In the genomic region with DNA sequence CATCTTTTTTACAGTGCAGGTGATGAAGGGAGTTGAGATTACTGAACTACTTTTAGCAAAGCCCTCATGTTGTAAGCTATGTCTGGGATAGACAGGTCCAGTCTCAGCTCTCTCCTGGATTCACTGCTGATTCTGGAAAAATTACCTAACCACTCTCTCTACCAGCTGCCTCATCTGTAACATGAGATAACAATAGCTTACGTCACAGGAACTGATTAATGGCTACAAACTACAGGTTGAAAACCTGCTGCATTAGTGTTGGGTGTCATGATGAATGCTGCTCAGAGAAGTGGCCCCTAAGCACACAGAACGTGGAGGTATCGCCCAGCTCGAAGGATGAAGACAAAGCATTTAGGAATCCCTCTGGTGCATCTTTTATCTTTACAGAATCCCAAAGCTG, we compare ENCODE assay signal across 14 cellular contexts.
DNase-seq lines count a peak whose midpoint lies in the region; TF ChIP-seq lines count a peak whose summit lies in the region.
"Had no signal": no experiment of that assay in that cellular context is flagged by ENCODE, and none has a peak within 500 bp of the region (broad histone marks: within the 10 kb centered on the region; RNA-seq: fewer than 3 reads in every experiment).

No MANE protein-coding gene starts in this region.

- no peak for TF ChIP-seq CTCF in fibroblast of pulmonary artery (IDR thresholded peaks at IDR 0.05; ENCODE audit: low read length, missing control alignments)
- no peak for TF ChIP-seq CTCF in H9 (conservative IDR thresholded peaks at IDR 0.05)

- H3K27me3 Mint-ChIP-seq in activated CD4-positive, alpha-beta T cell treated with anti-CD3 and anti-CD28 coated beads, Interleukin-2, amount 10 ng/mL, durations not matched to agents 24 days and 14 days, result no peaks in the 10 kb centered on the region
- no peaks in the 10 kb centered on the region for H3K27me3 Mint-ChIP-seq in H9 (ENCODE audit: low read depth)

- no peak overlapping the region for H4K91ac ChIP-seq in H9 (ENCODE audit: insufficient read length, low read depth, low read length)

- no peak overlapping the region for H2AFZ ChIP-seq in H9 (ENCODE audit: low read length)

- no peak overlapping the region for H2BK5ac ChIP-seq in H9 (ENCODE audit: insufficient read length, low read length)

- H3K4me3 Mint-ChIP-seq in activated CD4-positive, alpha-beta T cell treated with anti-CD3 and anti-CD28 coated beads, Interleukin-2, amount 10 ng/mL, durations not matched to agents 24 days and 14 days, result no peak overlapping the region
- no peak overlapping the region for H3K4me3 Mint-ChIP-seq in H9

- H4K5ac ChIP-seq in H9 (ENCODE audit: insufficient read length, low read depth, low read length), result no peak overlapping the region

- no peaks in the 10 kb centered on the region for H3K23me2 ChIP-seq in H9 (ENCODE audit: insufficient read length, low read depth, low read length, poor library complexity, severe bottlenecking)

- H3K27ac ChIP-seq in H9 (ENCODE audit: insufficient read length, low read depth, low read length), result no peak overlapping the region
- H3K27ac ChIP-seq: ascending aorta, colonic mucosa had no signal

- no CpG with 5 or more reads among the region's 4 CpGs for WGBS in H9 (ENCODE audit: extremely low coverage, insufficient read length, low lambda C conversion rate)

- H3K56ac ChIP-seq in H9 (ENCODE audit: insufficient read length, low read depth, low read length), result no peak overlapping the region

- no peak overlapping the region for H4K8ac ChIP-seq in H9 (replicated peaks; ENCODE audit: insufficient read length, low read depth, low read length)

- H2AK5ac ChIP-seq in H9 (ENCODE audit: insufficient read length, low read length), result no peak overlapping the region

- no peak overlapping the region for H2BK15ac ChIP-seq in H9 (ENCODE audit: low read depth, low read length)

- H3K9ac ChIP-seq in H9 (ENCODE audit: extremely low read depth, insufficient read length, low read length), result no peak overlapping the region

- no peak overlapping the region for H3K14ac ChIP-seq in H9 (ENCODE audit: insufficient read depth, low read length)

- no peak overlapping the region for H3K4me3 ChIP-seq in fibroblast of pulmonary artery (replicated peaks; ENCODE audit: low read depth, low read length)
- H3K4me3 ChIP-seq: ascending aorta, colonic mucosa had no signal

- no peak overlapping the region for H3T11ph ChIP-seq in H9 (ENCODE audit: low read length)

- H3K36me3 Mint-ChIP-seq in activated CD4-positive, alpha-beta T cell treated with anti-CD3 and anti-CD28 coated beads, Interleukin-2, amount 10 ng/mL, durations not matched to agents 24 days and 14 days (ENCODE audit: low read depth), result peaks cover 2% of the 10 kb centered on the region
- no peaks in the 10 kb centered on the region for H3K36me3 Mint-ChIP-seq in H9 (ENCODE audit: insufficient read depth in 1 of 3, low read depth in 3 of 3)

- no peak overlapping the region for H2BK120ac ChIP-seq in H9 (ENCODE audit: low read depth, low read length, poor library complexity, severe bottlenecking)

- no peak overlapping the region for H2BK20ac ChIP-seq in H9 (ENCODE audit: low read depth, low read length, poor library complexity, severe bottlenecking)

- H3K79me1 ChIP-seq in H9 (ENCODE audit: insufficient read depth, low read depth, low read length, poor library complexity, severe bottlenecking), result no peaks in the 10 kb centered on the region

- no peaks in the 10 kb centered on the region for H3K79me2 ChIP-seq in H9 (ENCODE audit: insufficient read depth, low read length)

- H3K27me3 ChIP-seq in H9 (ENCODE audit: insufficient read depth, low read length), result no peaks in the 10 kb centered on the region
- H3K27me3 ChIP-seq: ascending aorta, colonic mucosa had no signal

- H3K18ac ChIP-seq in H9 (ENCODE audit: insufficient read length, low read depth, low read length), result no peak overlapping the region

- no peak overlapping the region for H3K23ac ChIP-seq in H9 (ENCODE audit: insufficient read length, low read depth, low read length)

- H3K9me3 ChIP-seq in H9 (ENCODE audit: control insufficient read depth, low read depth, low read length), result no peaks in the 10 kb centered on the region
- H3K9me3 ChIP-seq: ascending aorta, colonic mucosa had no signal

- DNase-seq in HPDE6-E6E7 (ENCODE audit: extremely low spot score), result peak; percentile 23
- peak; percentile 32 for DNase-seq in NCI-H2029 treated with DMSO at 0.1 percent for 48 hours (lab: John Stamatoyannopoulos, UW)
- DNase-seq in NCI-H748 treated with DMSO at 0.1 percent for 48 hours (lab: John Stamatoyannopoulos, UW), result peak; percentile 87
- DNase-seq in fibroblast of pulmonary artery (ENCODE audit: low read depth), result peak; percentile 17
- no peak for DNase-seq in GDM1 (lab: John Stamatoyannopoulos, UW)
- DNase-seq in activated CD4-positive, alpha-beta T cell treated with anti-CD3 and anti-CD28 coated beads, Interleukin-2, amount 10 ng/mL, durations not matched to agents 24 days and 14 days, result no peak
- no peak for DNase-seq in NCI-H1930 (lab: John Stamatoyannopoulos, UW)
- DNase-seq in H9, result no peak
- DNase-seq: activated effector memory CD4-positive, alpha-beta T cell treated with Interleukin-2 at 50 U/mL for 16 hours; colonic mucosa; erythroblast; islet precursor cell; stimulated activated CD4-positive, alpha-beta T cell treated with anti-CD3 and anti-CD28 coated beads, Interleukin-4, amount 100 ng/mL, for 1 hour had no signal

- no peak overlapping the region for H3K4me2 ChIP-seq in H9 (ENCODE audit: insufficient read depth, insufficient read length, low read length)

- H4K20me1 ChIP-seq in H9 (ENCODE audit: control insufficient read depth, insufficient read depth, insufficient read length), result no peaks in the 10 kb centered on the region

- no peak overlapping the region for H3K27ac Mint-ChIP-seq in activated CD4-positive, alpha-beta T cell treated with anti-CD3 and anti-CD28 coated beads, Interleukin-2, amount 10 ng/mL, durations not matched to agents 24 days and 14 days
- no peak overlapping the region for H3K27ac Mint-ChIP-seq in H9

- no peak overlapping the region for H2BK12ac ChIP-seq in H9 (ENCODE audit: insufficient read length, low read depth, low read length)

- H3K9me3 Mint-ChIP-seq in activated CD4-positive, alpha-beta T cell treated with anti-CD3 and anti-CD28 coated beads, Interleukin-2, amount 10 ng/mL, durations not matched to agents 24 days and 14 days, result peaks cover 4% of the 10 kb centered on the region
- no peaks in the 10 kb centered on the region for H3K9me3 Mint-ChIP-seq in H9

- no peaks in the 10 kb centered on the region for H3K4me1 Mint-ChIP-seq in activated CD4-positive, alpha-beta T cell treated with anti-CD3 and anti-CD28 coated beads, Interleukin-2, amount 10 ng/mL, durations not matched to agents 24 days and 14 days
- peaks cover 3 to 4% of the 10 kb centered on the region in 2 experiments; a peak in 3 of 4 replicates for H3K4me1 Mint-ChIP-seq in H9

- H3K4me1 ChIP-seq in H9 (ENCODE audit: insufficient read depth, low read length), result no peaks in the 10 kb centered on the region; the same call in 1 of the 2 replicates
- H3K4me1 ChIP-seq: ascending aorta, colonic mucosa had no signal

- intact Hi-C loops in activated CD4-positive, alpha-beta T cell treated with anti-CD3 and anti-CD28 coated beads, Interleukin-2, amount 10 ng/mL, durations not matched to agents 24 days and 14 days (cut with micrococcal nuclease), result no loop called here

- H3K4ac ChIP-seq in H9 (ENCODE audit: low read depth, low read length), result no peak overlapping the region

Comparison
In these comparisons a context has a peak if more than half of its experiments do, and no peak if none do; other contexts are left out.
1. DNase-seq: peak in HPDE6-E6E7 (single experiment), NCI-H2029 treated with DMSO at 0.1 percent for 48 hours (single experiment), NCI-H748 treated with DMSO at 0.1 percent for 48 hours (single experiment) and fibroblast of pulmonary artery (single experiment); none in GDM1 (single experiment), activated CD4-positive, alpha-beta T cell treated with anti-CD3 and anti-CD28 coated beads, Interleukin-2, amount 10 ng/mL, durations not matched to agents 24 days and 14 days (single experiment), NCI-H1930 (0 of 2) and H9 (single experiment).